Comparison of ENCODE assay signal across 21 cellular contexts in genomic region chr20:24787621-24788020, GRCh38.
DNase-seq lines count a peak whose midpoint lies in the region; ATAC-seq and TF ChIP-seq lines count a peak whose summit lies in the region.
"Had no signal": no experiment of that assay in that cellular context is flagged by ENCODE, and none has a peak within 500 bp of the region (broad histone marks: within the 10 kb centered on the region; RNA-seq: fewer than 3 reads in every experiment).

No MANE protein-coding gene starts in this region.

- BruUV-seq in OCI-LY7 (replicated peaks; lab: Mats Ljungman, UMichigan) = no TSS peak

- peak overlapping the region in 2 of 11 experiments; percentile 54 to 55; a peak in 1 of 22 replicates for H3K9ac ChIP-seq in BLaER1 treated with 17β-estradiol and CSF1 and Interleukin-3, amounts not matched to agents 10 nM and 100 nM
- H3K9ac ChIP-seq in Karpas-422 (ENCODE audit: low read length) = no peak overlapping the region

- H3K9me2 ChIP-seq in OCI-LY7 (ENCODE audit: insufficient read depth, low read length) = no peaks in the 10 kb centered on the region
- H3K9me2 ChIP-seq in Karpas-422 (replicated peaks; ENCODE audit: insufficient read depth, low read length) = no peaks in the 10 kb centered on the region

- intact Hi-C loops in left ventricle myocardium superior (cut with micrococcal nuclease) = no loop called here
- intact Hi-C loops in heart right ventricle (cut with DNase I) = loop anchor here in 3 of 10 donors (10.0 kb wide), 4 partner anchors 313 to 623 kb away; no protein-coding TSS in a partner anchor
- intact Hi-C loops in OCI-LY7 (cut with micrococcal nuclease; ENCODE audit: unreplicated experiment) = loop anchor here (10.0 kb wide), 1 partner anchor 253 kb away; no protein-coding TSS in a partner anchor
- intact Hi-C loops in spleen (cut with DNase I; ENCODE audit: low total_unique reads) = no loop called here
- intact Hi-C loops in thyroid gland (cut with DNase I) = no loop called here

- WGBS in heart right ventricle, 2 donors = 88 to 95% methylated on average over 8 of the region's 8 CpGs
- WGBS in spleen, 5 donors = 86 to 94% (median 92%) methylated on average over 8 of the region's 8 CpGs
- WGBS in thyroid gland, 2 donors = 83 to 95% methylated on average over 7 of the region's 8 CpGs

- CTCF ChIA-PET in OCI-LY7 (lab: Charles Lee; ENCODE audit: unreplicated experiment) = no interaction called here

- H3K4me3 ChIP-seq in heart right ventricle (no peak overlapping the region), OCI-LY7 (ENCODE audit: low read depth, low read length, poor library complexity, severe bottlenecking) (no peak overlapping the region), spleen (no peak overlapping the region), thyroid gland (replicated peaks in 1 of 3) (no peak overlapping the region), Karpas-422 (ENCODE audit: low read length) (no peak overlapping the region)
- H3K4me3 ChIP-seq in BLaER1 treated with 17β-estradiol and CSF1 and Interleukin-3, amounts not matched to agents 10 nM and 100 nM = peak overlapping the region in 2 of 10 experiments; percentile 17 to 23; a peak in 1 of 20 replicates
- H3K4me3 ChIP-seq: GM23338 had no signal

- no peak overlapping the region for H2AFZ ChIP-seq in OCI-LY7 (ENCODE audit: low read length)
- no peak overlapping the region for H2AFZ ChIP-seq in Karpas-422 (ENCODE audit: low read length)
- H2AFZ ChIP-seq: GM23338 had no signal

- peak overlapping the region in 10 of 11 experiments; percentile 74 to 94 (median 82); a peak in 20 of 22 replicates for H3K4me2 ChIP-seq in BLaER1 treated with 17β-estradiol and CSF1 and Interleukin-3, amounts not matched to agents 10 nM and 100 nM
- peak overlapping the region; percentile 45 for H3K4me2 ChIP-seq in OCI-LY7 (ENCODE audit: low read length)
- H3K4me2 ChIP-seq in Karpas-422 (ENCODE audit: low read depth, low read length, poor library complexity, severe bottlenecking) = no peak overlapping the region
- H3K4me2 ChIP-seq: GM23338 had no signal

- DNase-seq in left ventricle myocardium superior (peak; percentile 9), heart right ventricle (no peak), OCI-LY7 (ENCODE audit: low spot score) (peak; percentile 29), spleen (peak; percentile 41), thyroid gland (no peak), Karpas-422 (no peak)
- DNase-seq: ACHN; AML-193; BE2C; Caco-2; CD4-positive, CD25-positive, alpha-beta regulatory T cell; CD8-positive, alpha-beta T cell; DMS153; DND-41; H9 had no signal

- H3K36me3 ChIP-seq in heart right ventricle (no peaks in the 10 kb centered on the region), OCI-LY7 (ENCODE audit: insufficient read depth, low read length) (no peaks in the 10 kb centered on the region), spleen (no peaks in the 10 kb centered on the region), thyroid gland (no peaks in the 10 kb centered on the region), Karpas-422 (ENCODE audit: insufficient read depth, low read length) (no peaks in the 10 kb centered on the region)
- no peaks in the 10 kb centered on the region for H3K36me3 ChIP-seq in BLaER1 treated with 17β-estradiol and CSF1 and Interleukin-3, amounts not matched to agents 10 nM and 100 nM
- H3K36me3 ChIP-seq: BE2C had no signal

- no peaks in the 10 kb centered on the region for H4K20me1 ChIP-seq in BLaER1 treated with 17β-estradiol and CSF1 and Interleukin-3, amounts not matched to agents 10 nM and 100 nM
- no peaks in the 10 kb centered on the region for H4K20me1 ChIP-seq in OCI-LY7 (ENCODE audit: insufficient read depth, low read length)
- peaks cover 9% of the 10 kb centered on the region; the same call in 1 of the 2 replicates for H4K20me1 ChIP-seq in Karpas-422 (ENCODE audit: insufficient read depth, low read depth, low read length)

- TF ChIP-seq CTCF in heart right ventricle (IDR thresholded peaks at IDR 0.05) (no peak), OCI-LY7 (conservative IDR thresholded peaks at IDR 0.05; ENCODE audit: low read length) (no peak), spleen (IDR thresholded peaks at IDR 0.05 in 8 of 11, conservative IDR thresholded peaks at IDR 0.05 in 3 of 11) (no peak), thyroid gland (IDR thresholded peaks at IDR 0.05) (no peak)

- H3K27ac ChIP-seq in heart right ventricle (no peak overlapping the region), OCI-LY7 (ENCODE audit: low read depth, low read length, poor library complexity, severe bottlenecking) (no peak overlapping the region), spleen (no peak overlapping the region), thyroid gland (no peak overlapping the region), Karpas-422 (ENCODE audit: low read length) (no peak overlapping the region)
- H3K27ac ChIP-seq in BLaER1 treated with 17β-estradiol and CSF1 and Interleukin-3, amounts not matched to agents 10 nM and 100 nM = no peak overlapping the region
- H3K27ac ChIP-seq: 22Rv1, C4-2B had no signal

- no peaks in the 10 kb centered on the region for H3K9me3 ChIP-seq in heart right ventricle
- no peaks in the 10 kb centered on the region for H3K9me3 ChIP-seq in BLaER1 treated with 17β-estradiol and CSF1 and Interleukin-3, amounts not matched to agents 10 nM and 100 nM (replicated peaks in 1 of 11)
- no peaks in the 10 kb centered on the region for H3K9me3 ChIP-seq in OCI-LY7 (ENCODE audit: low read length)
- H3K9me3 ChIP-seq in spleen = no peaks in the 10 kb centered on the region
- no peaks in the 10 kb centered on the region for H3K9me3 ChIP-seq in thyroid gland
- no peaks in the 10 kb centered on the region for H3K9me3 ChIP-seq in Karpas-422 (ENCODE audit: low read length)
- H3K9me3 ChIP-seq: BE2C, Caco-2 had no signal

- ATAC-seq in left ventricle myocardium superior (no peak), heart right ventricle (no peak), HG02970 (IDR thresholded peaks at IDR 0.05; ENCODE audit: low FRiP score, unreplicated experiment) (no peak)
- ATAC-seq: CD8-positive, alpha-beta T cell; GM23338; HCT116 had no signal

- no peaks in the 10 kb centered on the region for H3K79me2 ChIP-seq in OCI-LY7 (ENCODE audit: insufficient read depth, low read depth, low read length)
- no peaks in the 10 kb centered on the region for H3K79me2 ChIP-seq in Karpas-422 (ENCODE audit: low read length)

- H3K27me3 ChIP-seq in heart right ventricle = peaks cover 0 to 21% (median 9%) of the 10 kb centered on the region in 7 donors
- H3K27me3 ChIP-seq in BLaER1 treated with 17β-estradiol and CSF1 and Interleukin-3, amounts not matched to agents 10 nM and 100 nM = peaks cover 0 to 15% (median 0%) of the 10 kb centered on the region in 11 experiments; a peak in 3 of 22 replicates
- peaks cover 0 to 5% (median 0%) of the 10 kb centered on the region in 7 donors for H3K27me3 ChIP-seq in spleen (replicated peaks in 1 of 7)
- no peaks in the 10 kb centered on the region for H3K27me3 ChIP-seq in thyroid gland
- H3K27me3 ChIP-seq in Karpas-422 (ENCODE audit: low read length) = no peaks in the 10 kb centered on the region
- H3K27me3 ChIP-seq: BE2C had no signal

- TF ChIP-seq POLR2A in spleen (IDR thresholded peaks at IDR 0.05) = no peak
- no peak for TF ChIP-seq POLR2A in thyroid gland (IDR thresholded peaks at IDR 0.05)

- H3K4me1 ChIP-seq in heart right ventricle (no peaks in the 10 kb centered on the region), OCI-LY7 (ENCODE audit: insufficient read depth, low read length, poor library complexity, severe bottlenecking) (peaks cover 23% of the 10 kb centered on the region), spleen (peaks cover 0 to 8% (median 0%) of the 10 kb centered on the region in 6 donors), thyroid gland (peaks cover 23 to 32% of the 10 kb centered on the region in 2 donors), Karpas-422 (ENCODE audit: low read length) (no peaks in the 10 kb centered on the region)
- H3K4me1 ChIP-seq in BLaER1 treated with 17β-estradiol and CSF1 and Interleukin-3, amounts not matched to agents 10 nM and 100 nM = peaks cover 57 to 100% (median 94%) of the 10 kb centered on the region in 10 experiments
- H3K4me1 ChIP-seq: BE2C, Caco-2 had no signal

- POLR2A ChIA-PET in OCI-LY7 (lab: Charles Lee) = no interaction called here

Comparison
In these comparisons a context has a peak if more than half of its experiments do, and no peak if none do; other contexts are left out.
1. DNase-seq: peak in left ventricle myocardium superior (single experiment), OCI-LY7 (single experiment) and spleen (single experiment); none in heart right ventricle (0 of 2), thyroid gland (0 of 2) and Karpas-422 (single experiment).